In the genomic region with DNA sequence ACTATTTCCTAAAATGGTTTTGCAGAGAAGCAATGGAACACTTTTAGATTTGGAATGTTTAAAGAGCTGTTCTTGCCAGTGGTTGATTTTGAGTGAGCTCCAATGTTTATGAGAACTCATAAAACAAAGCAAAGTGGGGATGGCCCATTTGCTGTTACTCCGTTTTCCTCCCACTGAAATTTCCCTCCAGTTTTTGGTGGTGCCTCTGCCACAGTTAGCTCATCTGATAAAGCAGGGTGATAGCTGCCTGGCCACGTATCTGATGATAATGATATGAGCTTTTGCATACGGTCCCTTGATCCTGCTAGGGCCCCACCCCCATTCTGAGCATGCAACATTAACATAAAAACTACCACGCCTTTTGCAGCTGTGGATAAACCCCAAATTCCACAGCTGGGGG, we compare ENCODE assay signal across 18 cellular contexts. TPM values are rescaled to one million over a fixed set of nuclear protein-coding genes. Genes with fewer than 3 reads are reported as not detected.
DNase-seq lines count a peak whose midpoint lies in the region; ATAC-seq and TF ChIP-seq lines count a peak whose summit lies in the region.
"Had no signal": no experiment of that assay in that cellular context is flagged by ENCODE, and none has a peak within 500 bp of the region (broad histone marks: within the 10 kb centered on the region; RNA-seq: fewer than 3 reads in every experiment).

No MANE protein-coding gene starts in this region.

- H3K9me3 Mint-ChIP-seq in WTC11 (no peaks in the 10 kb centered on the region), nephron (no peaks in the 10 kb centered on the region)

- ATAC-seq in WTC11 (no peak), HG03354 (IDR thresholded peaks at IDR 0.05; ENCODE audit: poor library complexity, severe bottlenecking, unreplicated experiment) (no peak)
- ATAC-seq: HepG2 had no signal

- H3K36me3 Mint-ChIP-seq in WTC11 (no peaks in the 10 kb centered on the region; the same call in 1 of the 2 replicates), nephron (ENCODE audit: low read depth) (no peaks in the 10 kb centered on the region)

- H3K27me3 Mint-ChIP-seq in WTC11 (ENCODE audit: low read depth) (no peaks in the 10 kb centered on the region; the same call in 1 of the 2 replicates), nephron (ENCODE audit: low read depth) (peaks cover 11% of the 10 kb centered on the region)

- peaks cover 59% of the 10 kb centered on the region for H3K36me3 ChIP-seq in KOPT-K1 (ENCODE audit: insufficient read depth, low read length)
- H3K36me3 ChIP-seq: SJSA1 had no signal

- no peaks in the 10 kb centered on the region for H3K9me3 ChIP-seq in KOPT-K1 (ENCODE audit: insufficient read depth, low read length, poor library complexity, severe bottlenecking)
- H3K9me3 ChIP-seq: SJSA1 had no signal

- H3K27ac ChIP-seq in KOPT-K1 (ENCODE audit: low read depth, low read length, poor library complexity, severe bottlenecking): peak overlapping the region; percentile 31
- H3K27ac ChIP-seq: 22Rv1, C4-2B, GM23248, SJSA1 had no signal

- H3K4me1 Mint-ChIP-seq in WTC11: peaks cover 30% of the 10 kb centered on the region
- H3K4me1 Mint-ChIP-seq in nephron: peaks cover 42% of the 10 kb centered on the region

- H3K27ac Mint-ChIP-seq in WTC11: no peak overlapping the region
- H3K27ac Mint-ChIP-seq in nephron: peak overlapping the region; percentile 26 to 56 (median 29)

- peak; percentile 10 for DNase-seq in DMS79 treated with DMSO at 0.1 percent for 48 hours (lab: John Stamatoyannopoulos, UW)
- no peak for DNase-seq in DMS79 (lab: John Stamatoyannopoulos, UW)
- no peak for DNase-seq in WTC11 (ENCODE audit: low spot score)
- no peak for DNase-seq in glomerular visceral epithelial cell (ENCODE audit: extremely low spot score)
- no peak for DNase-seq in cerebellar nuclear complex (lab: John Stamatoyannopoulos, UW)
- DNase-seq: EL, GM23248, NCI-H1417, NCI-H1930, NCI-H748 treated with DMSO at 0.1 percent for 48 hours, SW 1271 had no signal

- H3K4me3 Mint-ChIP-seq in WTC11: peak overlapping the region; percentile 11; the same call in 1 of the 2 replicates
- no peak overlapping the region for H3K4me3 Mint-ChIP-seq in nephron

- TF ChIP-seq CTCF in WTC11 (IDR thresholded peaks at IDR 0.05): no peak
- no peak for TF ChIP-seq CTCF in nephron (IDR thresholded peaks at IDR 0.05; ENCODE audit: unreplicated experiment in 3 of 3)

- POLR2A ChIA-PET in WTC11 (lab: Charles Lee): no interaction called here

- CTCF ChIA-PET in WTC11 (lab: Charles Lee): interaction anchor here (1.9 to 3.5 kb wide), 7 partner anchors 15 to 1261 kb away, joined by 4 to 42 read pairs (median 10); no protein-coding TSS in a partner anchor

TF ChIP-seq in WTC11, 78 proteins besides CTCF, POLR2A, EP300 and RAD21:
- no peak for TF ChIP-seq GABPB1 (CRISPR knock-in tag; IDR thresholded peaks at IDR 0.05)
- TF ChIP-seq, protein P1, sequence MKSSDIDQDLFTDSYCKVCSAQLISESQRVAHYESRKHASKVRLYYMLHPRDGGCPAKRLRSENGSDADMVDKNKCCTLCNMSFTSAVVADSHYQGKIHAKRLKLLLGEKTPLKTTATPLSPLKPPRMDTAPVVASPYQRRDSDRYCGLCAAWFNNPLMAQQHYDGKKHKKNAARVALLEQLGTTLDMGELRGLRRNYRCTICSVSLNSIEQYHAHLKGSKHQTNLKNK (CRISPR knock-in tag; IDR thresholded peaks at IDR 0.05): no peak
- TF ChIP-seq ZNF232 (CRISPR knock-in tag; IDR thresholded peaks at IDR 0.05): no peak
- no peak for TF ChIP-seq JAZF1 (CRISPR knock-in tag; IDR thresholded peaks at IDR 0.05)
- TF ChIP-seq, protein P2, sequence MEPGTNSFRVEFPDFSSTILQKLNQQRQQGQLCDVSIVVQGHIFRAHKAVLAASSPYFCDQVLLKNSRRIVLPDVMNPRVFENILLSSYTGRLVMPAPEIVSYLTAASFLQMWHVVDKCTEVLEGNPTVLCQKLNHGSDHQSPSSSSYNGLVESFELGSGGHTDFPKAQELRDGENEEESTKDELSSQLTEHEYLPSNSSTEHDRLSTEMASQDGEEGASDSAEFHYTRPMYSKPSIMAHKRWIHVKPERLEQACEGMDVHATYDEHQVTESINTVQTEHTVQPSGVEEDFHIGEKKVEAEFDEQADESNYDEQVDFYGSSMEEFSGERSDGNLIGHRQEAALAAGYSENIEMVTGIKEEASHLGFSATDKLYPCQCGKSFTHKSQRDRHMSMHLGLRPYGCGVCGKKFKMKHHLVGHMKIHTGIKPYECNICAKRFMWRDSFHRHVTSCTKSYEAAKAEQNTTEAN (CRISPR knock-in tag; IDR thresholded peaks at IDR 0.05): no peak
- TF ChIP-seq, protein P3, sequence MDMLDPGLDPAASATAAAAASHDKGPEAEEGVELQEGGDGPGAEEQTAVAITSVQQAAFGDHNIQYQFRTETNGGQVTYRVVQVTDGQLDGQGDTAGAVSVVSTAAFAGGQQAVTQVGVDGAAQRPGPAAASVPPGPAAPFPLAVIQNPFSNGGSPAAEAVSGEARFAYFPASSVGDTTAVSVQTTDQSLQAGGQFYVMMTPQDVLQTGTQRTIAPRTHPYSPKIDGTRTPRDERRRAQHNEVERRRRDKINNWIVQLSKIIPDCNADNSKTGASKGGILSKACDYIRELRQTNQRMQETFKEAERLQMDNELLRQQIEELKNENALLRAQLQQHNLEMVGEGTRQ (CRISPR knock-in tag; IDR thresholded peaks at IDR 0.05): no peak
- TF ChIP-seq, protein P4, sequence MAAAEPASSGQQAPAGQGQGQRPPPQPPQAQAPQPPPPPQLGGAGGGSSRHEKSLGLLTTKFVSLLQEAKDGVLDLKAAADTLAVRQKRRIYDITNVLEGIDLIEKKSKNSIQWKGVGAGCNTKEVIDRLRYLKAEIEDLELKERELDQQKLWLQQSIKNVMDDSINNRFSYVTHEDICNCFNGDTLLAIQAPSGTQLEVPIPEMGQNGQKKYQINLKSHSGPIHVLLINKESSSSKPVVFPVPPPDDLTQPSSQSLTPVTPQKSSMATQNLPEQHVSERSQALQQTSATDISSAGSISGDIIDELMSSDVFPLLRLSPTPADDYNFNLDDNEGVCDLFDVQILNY (CRISPR knock-in tag; IDR thresholded peaks at IDR 0.05): no peak
- TF ChIP-seq, protein P5, sequence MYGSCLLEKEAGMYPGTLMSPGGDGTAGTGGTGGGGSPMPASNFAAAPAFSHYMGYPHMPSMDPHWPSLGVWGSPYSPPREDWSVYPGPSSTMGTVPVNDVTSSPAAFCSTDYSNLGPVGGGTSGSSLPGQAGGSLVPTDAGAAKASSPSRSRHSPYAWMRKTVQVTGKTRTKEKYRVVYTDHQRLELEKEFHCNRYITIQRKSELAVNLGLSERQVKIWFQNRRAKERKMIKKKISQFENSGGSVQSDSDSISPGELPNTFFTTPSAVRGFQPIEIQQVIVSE (CRISPR knock-in tag; IDR thresholded peaks at IDR 0.05; ENCODE audit: borderline replicate concordance): no peak
- TF ChIP-seq, protein P6, sequence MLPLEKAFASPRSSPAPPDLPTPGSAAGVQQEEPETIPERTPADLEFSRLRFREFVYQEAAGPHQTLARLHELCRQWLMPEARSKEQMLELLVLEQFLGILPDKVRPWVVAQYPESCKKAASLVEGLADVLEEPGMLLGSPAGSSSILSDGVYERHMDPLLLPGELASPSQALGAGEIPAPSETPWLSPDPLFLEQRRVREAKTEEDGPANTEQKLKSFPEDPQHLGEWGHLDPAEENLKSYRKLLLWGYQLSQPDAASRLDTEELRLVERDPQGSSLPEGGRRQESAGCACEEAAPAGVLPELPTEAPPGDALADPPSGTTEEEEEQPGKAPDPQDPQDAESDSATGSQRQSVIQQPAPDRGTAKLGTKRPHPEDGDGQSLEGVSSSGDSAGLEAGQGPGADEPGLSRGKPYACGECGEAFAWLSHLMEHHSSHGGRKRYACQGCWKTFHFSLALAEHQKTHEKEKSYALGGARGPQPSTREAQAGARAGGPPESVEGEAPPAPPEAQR (CRISPR knock-in tag; IDR thresholded peaks at IDR 0.05): no peak

RNA-seq across cellular contexts. Expression of a gene that starts 10.4 kb away (rescaled TPM):
- 5.5 to 7.5 TPM (median 7.4 TPM) in 3 replicates for total RNA-seq in WTC11 (2021)
